ENCODE assay signal across 1 cellular context in genomic region chr10:117240730-117241529, GRCh38.
TF ChIP-seq lines count a peak whose summit lies in the region.

Gene SLC18A2, plus strand, starts transcription at chr10:117241114. Its CDS starts 580 bp downstream, at chr10:117241694.

TF ChIP-seq in HepG2, 621 proteins besides CTCF, POLR2A, EP300 and RAD21:
- TF ChIP-seq ZNF430 (CRISPR knock-in tag; IDR thresholded peaks at IDR 0.05) (no peak), ZNF34 (CRISPR knock-in tag; IDR thresholded peaks at IDR 0.05; ENCODE audit: borderline replicate concordance) (no peak), KAT8 (CRISPR knock-in tag; IDR thresholded peaks at IDR 0.05) (no peak), ZFP90 (CRISPR knock-in tag; IDR thresholded peaks at IDR 0.05; ENCODE audit: borderline replicate concordance) (no peak), ZNF777 (CRISPR knock-in tag; IDR thresholded peaks at IDR 0.05) (peak; percentile 70), THAP7 (CRISPR knock-in tag; IDR thresholded peaks at IDR 0.05) (no peak), HNF4A (CRISPR knock-in tag; IDR thresholded peaks at IDR 0.05) (no peak), ZNF841 (CRISPR knock-in tag; IDR thresholded peaks at IDR 0.05; ENCODE audit: borderline replicate concordance) (no peak), CREB1 (IDR thresholded peaks at IDR 0.05) (peak; percentile 84; the same call in 1 of the 2 replicates), CREB1 (CRISPR knock-in tag; IDR thresholded peaks at IDR 0.05) (no peak), PBX2 (CRISPR knock-in tag; IDR thresholded peaks at IDR 0.05) (no peak), ZNF547 (CRISPR knock-in tag; IDR thresholded peaks at IDR 0.05) (no peak), ELF3 (CRISPR knock-in tag; IDR thresholded peaks at IDR 0.05) (no peak), ZNF800 (CRISPR knock-in tag; IDR thresholded peaks at IDR 0.05) (0 out of 2 replicates have a peak, but pooled peaks have one; percentile 2), ZNF770 (CRISPR knock-in tag; IDR thresholded peaks at IDR 0.05) (no peak), ZSCAN30 (CRISPR knock-in tag; IDR thresholded peaks at IDR 0.05) (no peak)
- TF ChIP-seq, protein P1, sequence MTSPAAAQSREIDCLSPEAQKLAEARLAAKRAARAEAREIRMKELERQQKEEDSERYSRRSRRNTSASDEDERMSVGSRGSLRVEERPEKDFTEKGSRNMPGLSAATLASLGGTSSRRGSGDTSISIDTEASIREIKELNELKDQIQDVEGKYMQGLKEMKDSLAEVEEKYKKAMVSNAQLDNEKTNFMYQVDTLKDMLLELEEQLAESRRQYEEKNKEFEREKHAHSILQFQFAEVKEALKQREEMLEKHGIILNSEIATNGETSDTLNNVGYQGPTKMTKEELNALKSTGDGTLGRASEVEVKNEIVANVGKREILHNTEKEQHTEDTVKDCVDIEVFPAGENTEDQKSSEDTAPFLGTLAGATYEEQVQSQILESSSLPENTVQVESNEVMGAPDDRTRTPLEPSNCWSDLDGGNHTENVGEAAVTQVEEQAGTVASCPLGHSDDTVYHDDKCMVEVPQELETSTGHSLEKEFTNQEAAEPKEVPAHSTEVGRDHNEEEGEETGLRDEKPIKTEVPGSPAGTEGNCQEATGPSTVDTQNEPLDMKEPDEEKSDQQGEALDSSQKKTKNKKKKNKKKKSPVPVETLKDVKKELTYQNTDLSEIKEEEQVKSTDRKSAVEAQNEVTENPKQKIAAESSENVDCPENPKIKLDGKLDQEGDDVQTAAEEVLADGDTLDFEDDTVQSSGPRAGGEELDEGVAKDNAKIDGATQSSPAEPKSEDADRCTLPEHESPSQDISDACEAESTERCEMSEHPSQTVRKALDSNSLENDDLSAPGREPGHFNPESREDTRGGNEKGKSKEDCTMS (CRISPR knock-in tag; conservative IDR thresholded peaks at IDR 0.05): no peak
